In the genomic region with DNA sequence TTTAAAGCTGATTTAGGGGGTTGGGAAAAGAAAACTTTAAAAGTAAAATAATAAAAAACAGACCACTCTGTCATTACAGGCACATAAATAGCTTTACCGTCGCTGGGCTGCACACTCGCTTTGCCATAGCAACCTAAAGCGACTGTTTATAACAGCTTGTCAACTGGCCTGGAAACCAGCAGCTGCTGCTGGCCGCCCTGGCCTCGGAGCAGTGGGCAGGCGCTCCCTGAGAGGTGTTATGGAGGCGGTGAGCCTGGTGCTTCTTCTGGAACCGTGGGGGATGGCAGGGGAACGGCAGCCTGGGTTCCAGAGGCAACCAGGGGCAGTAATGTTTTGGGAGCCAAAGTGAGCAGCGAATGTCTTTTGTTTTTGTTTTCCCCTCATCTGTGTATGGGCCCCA, we compare ENCODE assay signal across 9 cellular contexts. TPM values are rescaled to one million over a fixed set of nuclear protein-coding genes. Genes with fewer than 3 reads are reported as not detected.
A peak's percentile ranks its signal among the peaks of the same experiment; 100 is the strongest.
DNase-seq lines count a peak whose midpoint lies in the region; ATAC-seq and TF ChIP-seq lines count a peak whose summit lies in the region.
"Had no signal": no experiment of that assay in that cellular context is flagged by ENCODE, and none has a peak within 500 bp of the region (broad histone marks: within the 10 kb centered on the region; RNA-seq: fewer than 3 reads in every experiment).

No MANE protein-coding gene starts in this region.

- BruUV-seq in Caco-2 (replicated peaks; lab: Mats Ljungman, UMichigan) = no TSS peak

- H3K9me3 Mint-ChIP-seq in activated T-helper 1 cell treated with anti-CD3 and anti-CD28 coated beads, Interleukin-12 subunit alpha, Interleukin-12 subunit beta, Interleukin-2, Interleukin-4 antibody, amounts not matched to agents 30 ng/mL and 10 ng/mL and 1 ng/mL, durations not matched to agents 14 hours and 24 hours and 36 hours = no peaks in the 10 kb centered on the region
- H3K9me3 Mint-ChIP-seq in Caco-2 (ENCODE audit: unreplicated experiment) = no peaks in the 10 kb centered on the region

- no peaks in the 10 kb centered on the region for H3K9me3 ChIP-seq in Caco-2

- no peaks in the 10 kb centered on the region for H3K36me3 ChIP-seq in Caco-2 (ENCODE audit: control insufficient read depth, insufficient read depth, low read length)

- H3K36me3 Mint-ChIP-seq in activated T-helper 1 cell treated with anti-CD3 and anti-CD28 coated beads, Interleukin-12 subunit alpha, Interleukin-12 subunit beta, Interleukin-2, Interleukin-4 antibody, amounts not matched to agents 30 ng/mL and 10 ng/mL and 1 ng/mL, durations not matched to agents 14 hours and 24 hours and 36 hours (ENCODE audit: low read depth) = peaks cover 28% of the 10 kb centered on the region
- peaks cover 6% of the 10 kb centered on the region for H3K36me3 Mint-ChIP-seq in Caco-2 (ENCODE audit: insufficient read depth, unreplicated experiment)

- H3K4me1 ChIP-seq in Caco-2 = peaks cover 24% of the 10 kb centered on the region

- peak overlapping the region; percentile 92 for H3K27ac Mint-ChIP-seq in activated T-helper 1 cell treated with anti-CD3 and anti-CD28 coated beads, Interleukin-12 subunit alpha, Interleukin-12 subunit beta, Interleukin-2, Interleukin-4 antibody, amounts not matched to agents 30 ng/mL and 10 ng/mL and 1 ng/mL, durations not matched to agents 14 hours and 24 hours and 36 hours
- H3K27ac Mint-ChIP-seq in Caco-2 (ENCODE audit: unreplicated experiment) = no peak overlapping the region

- no peaks in the 10 kb centered on the region for H3K27me3 ChIP-seq in Caco-2 (replicated peaks; ENCODE audit: control insufficient read depth, insufficient read depth, low read length)

- intact Hi-C loops in activated T-helper 1 cell treated with anti-CD3 and anti-CD28 coated beads, Interleukin-12 subunit alpha, Interleukin-12 subunit beta, Interleukin-2, Interleukin-4 antibody, amounts not matched to agents 30 ng/mL and 10 ng/mL and 1 ng/mL, durations not matched to agents 14 hours and 24 hours and 36 hours (cut with micrococcal nuclease) = no loop called here
- intact Hi-C loops in Right ventricle myocardium inferior (cut with DNase I) (loop anchor here (2.0 kb wide), 1 partner anchor 44 kb away; no protein-coding TSS in a partner anchor), Caco-2 (cut with micrococcal nuclease; ENCODE audit: unreplicated experiment) (no loop called here)

- TF ChIP-seq CTCF in Caco-2 (IDR thresholded peaks at IDR 0.05; ENCODE audit: insufficient read depth in 1 of 2, low read depth in 1 of 2, low read length in 1 of 2, severe bottlenecking in 1 of 2, unreplicated experiment in 1 of 2) = no peak

- DNase-seq in EH (ENCODE audit: low read depth) (peak; percentile 77), Right ventricle myocardium inferior (ENCODE audit: missing footprints) (peak; percentile 80), pulmonary artery endothelial cell (ENCODE audit: low read depth, low spot score) (peak; percentile 65), amniotic stem cell (lab: John Stamatoyannopoulos, UW) (no peak), RPMI8226 (no peak), NCI-H69 (lab: John Stamatoyannopoulos, UW) (no peak), Caco-2 (no peak)
- no peak for DNase-seq in activated T-helper 1 cell treated with anti-CD3 and anti-CD28 coated beads, Interleukin-12 subunit alpha, Interleukin-12 subunit beta, Interleukin-2, Interleukin-4 antibody, amounts not matched to agents 30 ng/mL and 10 ng/mL and 1 ng/mL, durations not matched to agents 14 hours and 24 hours and 36 hours (ENCODE audit: low spot score)

- CTCF ChIA-PET in Caco-2 (lab: Charles Lee) = interaction anchor here (0.7 kb wide), 1 partner anchor 30 kb away, joined by 7 read pairs; no protein-coding TSS in a partner anchor

- peak overlapping the region; percentile 50 for H3K4me3 Mint-ChIP-seq in activated T-helper 1 cell treated with anti-CD3 and anti-CD28 coated beads, Interleukin-12 subunit alpha, Interleukin-12 subunit beta, Interleukin-2, Interleukin-4 antibody, amounts not matched to agents 30 ng/mL and 10 ng/mL and 1 ng/mL, durations not matched to agents 14 hours and 24 hours and 36 hours
- H3K4me3 Mint-ChIP-seq in Caco-2 (ENCODE audit: unreplicated experiment) = no peak overlapping the region

- ATAC-seq in Right ventricle myocardium inferior = peak; percentile 78

- peaks cover 70% of the 10 kb centered on the region for H3K4me1 Mint-ChIP-seq in activated T-helper 1 cell treated with anti-CD3 and anti-CD28 coated beads, Interleukin-12 subunit alpha, Interleukin-12 subunit beta, Interleukin-2, Interleukin-4 antibody, amounts not matched to agents 30 ng/mL and 10 ng/mL and 1 ng/mL, durations not matched to agents 14 hours and 24 hours and 36 hours (ENCODE audit: low read depth)
- H3K4me1 Mint-ChIP-seq in Caco-2 (ENCODE audit: low read depth, unreplicated experiment) = peaks cover 20% of the 10 kb centered on the region

- no peaks in the 10 kb centered on the region for H3K27me3 Mint-ChIP-seq in activated T-helper 1 cell treated with anti-CD3 and anti-CD28 coated beads, Interleukin-12 subunit alpha, Interleukin-12 subunit beta, Interleukin-2, Interleukin-4 antibody, amounts not matched to agents 30 ng/mL and 10 ng/mL and 1 ng/mL, durations not matched to agents 14 hours and 24 hours and 36 hours (ENCODE audit: insufficient read depth)
- no peaks in the 10 kb centered on the region for H3K27me3 Mint-ChIP-seq in Caco-2 (ENCODE audit: insufficient read depth, unreplicated experiment)

- H3K4me3 ChIP-seq in Caco-2 (ENCODE audit: low read depth, low read length) = no peak overlapping the region
- H3K4me3 ChIP-seq: SK-N-MC had no signal

- POLR2A ChIA-PET in Caco-2 (lab: Charles Lee) = no interaction called here

RNA-seq across cellular contexts. Expression of gene ATP2B4, which starts 45.7 kb away (rescaled TPM):
- 47.4 and 49.8 TPM in 2 replicates for total RNA-seq in activated T-helper 1 cell treated with anti-CD3 and anti-CD28 coated beads, Interleukin-12 subunit alpha, Interleukin-12 subunit beta, Interleukin-2, Interleukin-4 antibody, amounts not matched to agents 30 ng/mL and 10 ng/mL and 1 ng/mL, durations not matched to agents 14 hours and 24 hours and 36 hours
- total RNA-seq in Right ventricle myocardium inferior = 87.1 TPM
- 79.2 and 94.4 TPM in 2 replicates for total RNA-seq in pulmonary artery endothelial cell
- 13.4 and 14.3 TPM in 2 replicates for total RNA-seq in Caco-2 (2022)

Comparison
In these comparisons a context has a peak if more than half of its experiments do, and no peak if none do; other contexts are left out.
1. DNase-seq: peak in EH (single experiment), Right ventricle myocardium inferior (single experiment) and pulmonary artery endothelial cell (single experiment); none in activated T-helper 1 cell treated with anti-CD3 and anti-CD28 coated beads, Interleukin-12 subunit alpha, Interleukin-12 subunit beta, Interleukin-2, Interleukin-4 antibody, amounts not matched to agents 30 ng/mL and 10 ng/mL and 1 ng/mL, durations not matched to agents 14 hours and 24 hours and 36 hours (single experiment), amniotic stem cell (single experiment), RPMI8226 (single experiment), NCI-H69 (single experiment) and Caco-2 (0 of 2).